In the genomic region with DNA sequence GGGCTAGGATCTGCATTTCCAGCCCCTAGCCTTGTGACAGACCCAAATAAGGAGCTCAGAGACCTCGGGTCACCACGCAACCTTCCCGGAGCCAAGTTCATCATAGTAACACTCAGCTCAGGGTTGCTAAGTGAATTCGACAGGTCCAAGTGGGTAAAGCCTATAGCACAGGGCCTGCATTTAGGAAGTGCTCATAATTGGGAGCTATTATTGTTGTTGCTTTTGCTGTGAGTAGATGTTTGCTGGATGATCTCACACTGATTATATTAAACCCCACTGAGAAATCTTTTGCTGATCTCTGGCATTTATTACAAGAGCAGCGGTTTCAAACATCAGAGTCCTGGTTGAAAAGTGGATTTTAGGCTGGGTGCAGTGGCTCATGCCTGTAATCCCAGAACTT, we compare ENCODE assay signal across 1 cellular context.
TF ChIP-seq lines count a peak whose summit lies in the region.

No MANE protein-coding gene starts in this region.

TF ChIP-seq in HepG2, 621 proteins besides CTCF, POLR2A, EP300 and RAD21:
- TF ChIP-seq, protein P1, sequence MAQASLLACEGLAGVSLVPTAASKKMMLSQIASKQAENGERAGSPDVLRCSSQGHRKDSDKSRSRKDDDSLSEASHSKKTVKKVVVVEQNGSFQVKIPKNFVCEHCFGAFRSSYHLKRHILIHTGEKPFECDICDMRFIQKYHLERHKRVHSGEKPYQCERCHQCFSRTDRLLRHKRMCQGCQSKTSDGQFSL (CRISPR knock-in tag; IDR thresholded peaks at IDR 0.05): no peak
- TF ChIP-seq HNRNPK (IDR thresholded peaks at IDR 0.05; ENCODE audit: low read depth, low read length, poor library complexity, severe bottlenecking) (no peak), ZFP37 (CRISPR knock-in tag; IDR thresholded peaks at IDR 0.05; ENCODE audit: borderline replicate concordance) (no peak), KDM3A (CRISPR knock-in tag; IDR thresholded peaks at IDR 0.05; ENCODE audit: low read depth) (no peak), TERF1 (CRISPR knock-in tag; IDR thresholded peaks at IDR 0.05) (no peak), MTERF4 (CRISPR knock-in tag; IDR thresholded peaks at IDR 0.05) (no peak), KLF11 (CRISPR knock-in tag; IDR thresholded peaks at IDR 0.05) (no peak), HIVEP1 (CRISPR knock-in tag; IDR thresholded peaks at IDR 0.05) (no peak), TGIF2 (CRISPR knock-in tag; IDR thresholded peaks at IDR 0.05) (no peak), ZNF569 (CRISPR knock-in tag; IDR thresholded peaks at IDR 0.05; ENCODE audit: borderline replicate concordance) (no peak), ZNF567 (CRISPR knock-in tag; IDR thresholded peaks at IDR 0.05; ENCODE audit: borderline replicate concordance) (no peak), BCL6 (CRISPR knock-in tag; IDR thresholded peaks at IDR 0.05) (no peak), NFIB (CRISPR knock-in tag; IDR thresholded peaks at IDR 0.05; ENCODE audit: borderline replicate concordance) (no peak), NCOA1 (CRISPR knock-in tag; IDR thresholded peaks at IDR 0.05) (no peak), TCF7L2 (IDR thresholded peaks at IDR 0.05; ENCODE audit: low read depth, low read length) (no peak), ZNF781 (CRISPR knock-in tag; IDR thresholded peaks at IDR 0.05; ENCODE audit: borderline replicate concordance, not compliant biosample characterization) (no peak), SMYD3 (CRISPR knock-in tag; IDR thresholded peaks at IDR 0.05) (no peak)
- TF ChIP-seq, protein P2, sequence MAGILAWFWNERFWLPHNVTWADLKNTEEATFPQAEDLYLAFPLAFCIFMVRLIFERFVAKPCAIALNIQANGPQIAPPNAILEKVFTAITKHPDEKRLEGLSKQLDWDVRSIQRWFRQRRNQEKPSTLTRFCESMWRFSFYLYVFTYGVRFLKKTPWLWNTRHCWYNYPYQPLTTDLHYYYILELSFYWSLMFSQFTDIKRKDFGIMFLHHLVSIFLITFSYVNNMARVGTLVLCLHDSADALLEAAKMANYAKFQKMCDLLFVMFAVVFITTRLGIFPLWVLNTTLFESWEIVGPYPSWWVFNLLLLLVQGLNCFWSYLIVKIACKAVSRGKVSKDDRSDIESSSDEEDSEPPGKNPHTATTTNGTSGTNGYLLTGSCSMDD (CRISPR knock-in tag; IDR thresholded peaks at IDR 0.05): no peak
- TF ChIP-seq, protein P3, sequence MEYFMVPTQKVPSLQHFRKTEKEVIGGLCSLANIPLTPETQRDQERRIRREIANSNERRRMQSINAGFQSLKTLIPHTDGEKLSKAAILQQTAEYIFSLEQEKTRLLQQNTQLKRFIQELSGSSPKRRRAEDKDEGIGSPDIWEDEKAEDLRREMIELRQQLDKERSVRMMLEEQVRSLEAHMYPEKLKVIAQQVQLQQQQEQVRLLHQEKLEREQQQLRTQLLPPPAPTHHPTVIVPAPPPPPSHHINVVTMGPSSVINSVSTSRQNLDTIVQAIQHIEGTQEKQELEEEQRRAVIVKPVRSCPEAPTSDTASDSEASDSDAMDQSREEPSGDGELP (IDR thresholded peaks at IDR 0.05; ENCODE audit: borderline replicate concordance, low read depth): no peak
